Comparison of ENCODE assay signal across 20 cellular contexts in genomic region chr12:132578826-132579225, GRCh38. TPM values are rescaled to one million over a fixed set of nuclear protein-coding genes. Genes with fewer than 3 reads are reported as not detected.
"Had no signal": no experiment of that assay in that cellular context is flagged by ENCODE, and none has a peak within 500 bp of the region (broad histone marks: within the 10 kb centered on the region; RNA-seq: fewer than 3 reads in every experiment).

No MANE protein-coding gene starts in this region.

- ATAC-seq: foreskin keratinocyte, gastroesophageal sphincter, heart left ventricle, left cardiac atrium, left lung, left ventricle myocardium superior, lower lobe of right lung had no signal

- H3K27me3 ChIP-seq: dorsolateral prefrontal cortex, esophagus muscularis mucosa, foreskin keratinocyte, gastroesophageal sphincter, heart left ventricle, left lung had no signal

- H3K4me1 ChIP-seq: foreskin keratinocyte, heart left ventricle, lower lobe of right lung had no signal

- DNase-seq: dermis blood vessel endothelial cell; dorsolateral prefrontal cortex; effector CD4-positive, alpha-beta T cell; effector memory CD4-positive, alpha-beta T cell; foreskin keratinocyte; heart left ventricle; hypothalamus; left cardiac atrium; left lung; left ventricle myocardium superior; lower lobe of right lung; mesendoderm; midbrain had no signal

- H3K9me3 ChIP-seq: esophagus muscularis mucosa, gastroesophageal sphincter, heart left ventricle, left lung, lower lobe of right lung had no signal

- H3K4me2 ChIP-seq: hepatocyte had no signal

- H3K27ac ChIP-seq: coronary artery, dorsolateral prefrontal cortex, foreskin keratinocyte, heart left ventricle, hepatocyte, left lung, lower lobe of right lung had no signal

- H2AFZ ChIP-seq: hepatocyte had no signal

- H3K4me3 ChIP-seq: coronary artery, dorsolateral prefrontal cortex, esophagus muscularis mucosa, gastroesophageal sphincter, heart left ventricle, hepatocyte, left lung, lower lobe of right lung had no signal

RNA-seq across cellular contexts. Expression of gene LRCOL1, which starts 31.6 kb away (rescaled TPM):
- polyA plus RNA-seq: fibroblast of lung, foreskin keratinocyte, heart left ventricle, keratinocyte had no signal

RNA-seq across cellular contexts. Expression of gene P2RX2, which starts 39.8 kb away (rescaled TPM):
- polyA plus RNA-seq: endothelial cell of umbilical vein, fibroblast of lung, foreskin keratinocyte, heart left ventricle, hepatocyte, keratinocyte had no signal
